In the genomic region with DNA sequence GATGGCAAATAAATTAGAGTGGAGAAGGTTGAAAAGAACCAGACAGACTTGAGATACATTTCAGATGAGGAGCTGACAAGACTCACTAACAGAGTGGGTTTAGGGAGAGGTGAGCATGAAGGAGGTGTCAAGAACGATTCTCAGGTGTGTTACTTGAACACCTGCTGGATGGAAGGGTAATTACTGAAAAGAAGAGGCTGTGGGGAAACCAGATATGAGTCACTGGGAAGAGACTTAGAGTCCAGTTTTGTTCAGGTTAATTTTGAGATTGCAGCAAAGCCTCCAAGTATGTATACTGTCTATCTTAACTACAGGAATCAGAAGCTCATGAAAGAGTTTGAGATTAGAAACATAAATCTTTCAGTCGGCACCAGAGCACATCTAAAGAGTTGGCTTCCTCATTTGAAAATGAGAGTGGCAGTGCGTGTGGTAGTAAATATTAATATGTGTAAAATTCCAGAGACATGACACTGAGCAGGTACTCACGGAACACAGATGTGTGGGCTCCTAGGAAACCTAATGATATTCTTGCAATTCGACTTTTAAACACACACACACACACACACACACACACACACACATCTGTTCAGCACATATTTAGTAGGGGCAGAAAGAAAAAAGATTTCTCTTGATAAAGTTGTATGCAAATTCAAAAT, we compare ENCODE assay signal across 22 cellular contexts.
DNase-seq lines count a peak whose midpoint lies in the region; ATAC-seq and TF ChIP-seq lines count a peak whose summit lies in the region.
"Had no signal": no experiment of that assay in that cellular context is flagged by ENCODE, and none has a peak within 500 bp of the region (broad histone marks: within the 10 kb centered on the region; RNA-seq: fewer than 3 reads in every experiment).

No MANE protein-coding gene starts in this region.

- H3K27me3 ChIP-seq in heart right ventricle (no peaks in the 10 kb centered on the region), BE2C (no peaks in the 10 kb centered on the region)
- H3K27me3 ChIP-seq: Peyer's patch had no signal

- H3K36me3 ChIP-seq in heart right ventricle (no peaks in the 10 kb centered on the region), BE2C (no peaks in the 10 kb centered on the region)
- H3K36me3 ChIP-seq: HAP-1, Peyer's patch had no signal

- no peaks in the 10 kb centered on the region for H3K4me1 ChIP-seq in heart right ventricle
- H3K4me1 ChIP-seq in BE2C: no peaks in the 10 kb centered on the region
- H3K4me1 ChIP-seq: Caco-2, HAP-1, Peyer's patch had no signal

- H3K9me3 ChIP-seq in heart right ventricle (peaks cover 0 to 7% (median 0%) of the 10 kb centered on the region in 11 donors), BE2C (no peaks in the 10 kb centered on the region)
- H3K9me3 ChIP-seq: Caco-2, HAP-1, Peyer's patch had no signal

- intact Hi-C loops in heart right ventricle (cut with DNase I): no loop called here

- 48 to 58% methylated on average over 5 of the region's 5 CpGs for WGBS in heart right ventricle, 2 donors

- peak; percentile 43 for DNase-seq in DMS53 (lab: John Stamatoyannopoulos, UW)
- DNase-seq in NCI-H226: peak; percentile 33
- DNase-seq in amniotic epithelial cell (ENCODE audit: low read depth): peak; percentile 5
- peak; percentile 41 for DNase-seq in kidney tubule cell (ENCODE audit: low spot score)
- DNase-seq in dermis blood vessel endothelial cell: no peak
- no peak for DNase-seq in heart right ventricle
- DNase-seq in BE2C: no peak
- DNase-seq: Caco-2; CD4-positive, alpha-beta T cell; DMS153; EL; NCI-H1105; NCI-H1694; NCI-H2081 treated with DMSO at 0.1 percent for 48 hours; NCI-H345; NCI-H526 treated with DMSO at 0.1 percent for 48 hours; Peyer's patch; Right ventricle myocardium superior had no signal

- no peak overlapping the region for H3K27ac ChIP-seq in heart right ventricle
- H3K27ac ChIP-seq: Peyer's patch, SK-N-MC had no signal

- H3K4me3 ChIP-seq in heart right ventricle: no peak overlapping the region
- H3K4me3 ChIP-seq in BE2C (ENCODE audit: low read depth, low read length): no peak overlapping the region
- H3K4me3 ChIP-seq: GM12878, HAP-1, Peyer's patch, SK-N-MC had no signal

- TF ChIP-seq CTCF in heart right ventricle (IDR thresholded peaks at IDR 0.05) (no peak), BE2C (IDR thresholded peaks at IDR 0.05; ENCODE audit: low read depth, low read length) (no peak)

- ATAC-seq in SK-N-SH treated with all-trans-retinoic acid at 6 μM for 48 hours: no peak
- no peak for ATAC-seq in heart right ventricle
- ATAC-seq: GM12878 had no signal

TF ChIP-seq in SK-N-SH treated with all-trans-retinoic acid at 6 μM for 48 hours, 23 proteins besides CTCF, POLR2A, EP300 and RAD21:
- TF ChIP-seq, protein P1, sequence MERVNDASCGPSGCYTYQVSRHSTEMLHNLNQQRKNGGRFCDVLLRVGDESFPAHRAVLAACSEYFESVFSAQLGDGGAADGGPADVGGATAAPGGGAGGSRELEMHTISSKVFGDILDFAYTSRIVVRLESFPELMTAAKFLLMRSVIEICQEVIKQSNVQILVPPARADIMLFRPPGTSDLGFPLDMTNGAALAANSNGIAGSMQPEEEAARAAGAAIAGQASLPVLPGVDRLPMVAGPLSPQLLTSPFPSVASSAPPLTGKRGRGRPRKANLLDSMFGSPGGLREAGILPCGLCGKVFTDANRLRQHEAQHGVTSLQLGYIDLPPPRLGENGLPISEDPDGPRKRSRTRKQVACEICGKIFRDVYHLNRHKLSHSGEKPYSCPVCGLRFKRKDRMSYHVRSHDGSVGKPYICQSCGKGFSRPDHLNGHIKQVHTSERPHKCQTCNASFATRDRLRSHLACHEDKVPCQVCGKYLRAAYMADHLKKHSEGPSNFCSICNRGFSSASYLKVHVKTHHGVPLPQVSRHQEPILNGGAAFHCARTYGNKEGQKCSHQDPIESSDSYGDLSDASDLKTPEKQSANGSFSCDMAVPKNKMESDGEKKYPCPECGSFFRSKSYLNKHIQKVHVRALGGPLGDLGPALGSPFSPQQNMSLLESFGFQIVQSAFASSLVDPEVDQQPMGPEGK (CRISPR knock-in tag; IDR thresholded peaks at IDR 0.05; ENCODE audit: borderline replicate concordance): no peak
- TF ChIP-seq CSDC2 (CRISPR knock-in tag; IDR thresholded peaks at IDR 0.05) (no peak), RARB (CRISPR knock-in tag; IDR thresholded peaks at IDR 0.05) (no peak), ARNTL (CRISPR knock-in tag; IDR thresholded peaks at IDR 0.05; ENCODE audit: borderline replicate concordance, low read depth) (no peak), ZNF565 (CRISPR knock-in tag; conservative IDR thresholded peaks at IDR 0.05; ENCODE audit: low read depth) (no peak), ESRRG (CRISPR knock-in tag; IDR thresholded peaks at IDR 0.05) (no peak), GLIS3 (CRISPR knock-in tag; IDR thresholded peaks at IDR 0.05) (no peak), ZFP3 (CRISPR knock-in tag; IDR thresholded peaks at IDR 0.05) (no peak), TOX (CRISPR knock-in tag; IDR thresholded peaks at IDR 0.05; ENCODE audit: borderline replicate concordance) (no peak), PPARA (CRISPR knock-in tag; IDR thresholded peaks at IDR 0.05; ENCODE audit: borderline replicate concordance) (no peak), ZFP30 (CRISPR knock-in tag; IDR thresholded peaks at IDR 0.05) (no peak), ZNF8 (CRISPR knock-in tag; IDR thresholded peaks at IDR 0.05) (no peak), SNAI2 (CRISPR knock-in tag; IDR thresholded peaks at IDR 0.05) (no peak)
- TF ChIP-seq, protein P2, sequence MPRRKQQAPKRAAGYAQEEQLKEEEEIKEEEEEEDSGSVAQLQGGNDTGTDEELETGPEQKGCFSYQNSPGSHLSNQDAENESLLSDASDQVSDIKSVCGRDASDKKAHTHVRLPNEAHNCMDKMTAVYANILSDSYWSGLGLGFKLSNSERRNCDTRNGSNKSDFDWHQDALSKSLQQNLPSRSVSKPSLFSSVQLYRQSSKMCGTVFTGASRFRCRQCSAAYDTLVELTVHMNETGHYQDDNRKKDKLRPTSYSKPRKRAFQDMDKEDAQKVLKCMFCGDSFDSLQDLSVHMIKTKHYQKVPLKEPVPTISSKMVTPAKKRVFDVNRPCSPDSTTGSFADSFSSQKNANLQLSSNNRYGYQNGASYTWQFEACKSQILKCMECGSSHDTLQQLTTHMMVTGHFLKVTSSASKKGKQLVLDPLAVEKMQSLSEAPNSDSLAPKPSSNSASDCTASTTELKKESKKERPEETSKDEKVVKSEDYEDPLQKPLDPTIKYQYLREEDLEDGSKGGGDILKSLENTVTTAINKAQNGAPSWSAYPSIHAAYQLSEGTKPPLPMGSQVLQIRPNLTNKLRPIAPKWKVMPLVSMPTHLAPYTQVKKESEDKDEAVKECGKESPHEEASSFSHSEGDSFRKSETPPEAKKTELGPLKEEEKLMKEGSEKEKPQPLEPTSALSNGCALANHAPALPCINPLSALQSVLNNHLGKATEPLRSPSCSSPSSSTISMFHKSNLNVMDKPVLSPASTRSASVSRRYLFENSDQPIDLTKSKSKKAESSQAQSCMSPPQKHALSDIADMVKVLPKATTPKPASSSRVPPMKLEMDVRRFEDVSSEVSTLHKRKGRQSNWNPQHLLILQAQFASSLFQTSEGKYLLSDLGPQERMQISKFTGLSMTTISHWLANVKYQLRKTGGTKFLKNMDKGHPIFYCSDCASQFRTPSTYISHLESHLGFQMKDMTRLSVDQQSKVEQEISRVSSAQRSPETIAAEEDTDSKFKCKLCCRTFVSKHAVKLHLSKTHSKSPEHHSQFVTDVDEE (CRISPR knock-in tag; IDR thresholded peaks at IDR 0.05): no peak
- TF ChIP-seq, protein P3, sequence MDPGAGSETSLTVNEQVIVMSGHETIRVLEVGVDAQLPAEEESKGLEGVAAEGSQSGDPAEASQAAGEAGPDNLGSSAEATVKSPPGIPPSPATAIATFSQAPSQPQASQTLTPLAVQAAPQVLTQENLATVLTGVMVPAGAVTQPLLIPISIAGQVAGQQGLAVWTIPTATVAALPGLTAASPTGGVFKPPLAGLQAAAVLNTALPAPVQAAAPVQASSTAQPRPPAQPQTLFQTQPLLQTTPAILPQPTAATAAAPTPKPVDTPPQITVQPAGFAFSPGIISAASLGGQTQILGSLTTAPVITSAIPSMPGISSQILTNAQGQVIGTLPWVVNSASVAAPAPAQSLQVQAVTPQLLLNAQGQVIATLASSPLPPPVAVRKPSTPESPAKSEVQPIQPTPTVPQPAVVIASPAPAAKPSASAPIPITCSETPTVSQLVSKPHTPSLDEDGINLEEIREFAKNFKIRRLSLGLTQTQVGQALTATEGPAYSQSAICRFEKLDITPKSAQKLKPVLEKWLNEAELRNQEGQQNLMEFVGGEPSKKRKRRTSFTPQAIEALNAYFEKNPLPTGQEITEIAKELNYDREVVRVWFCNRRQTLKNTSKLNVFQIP (CRISPR knock-in tag; IDR thresholded peaks at IDR 0.05; ENCODE audit: borderline replicate concordance, low read depth): no peak
TF ChIP-seq in SK-N-SH treated with all-trans-retinoic acid at 6 μM for 48 hours: peak in this region for 0.

Comparison
In these comparisons a context has a peak if more than half of its experiments do, and no peak if none do; other contexts are left out.
1. DNase-seq: peak in DMS53 (single experiment), NCI-H226 (single experiment), amniotic epithelial cell (single experiment) and kidney tubule cell (single experiment); none in dermis blood vessel endothelial cell (single experiment), heart right ventricle (0 of 2) and BE2C (single experiment).